In genomic region chr2:95380280-95380679, GRCh38 we compare ENCODE assay signal across 29 cellular contexts.
"Had no signal": no experiment of that assay in that cellular context is flagged by ENCODE, and none has a peak within 500 bp of the region (broad histone marks: within the 10 kb centered on the region; RNA-seq: fewer than 3 reads in every experiment).

No MANE protein-coding gene starts in this region.

- H3K36me3 Mint-ChIP-seq: activated naive CD4-positive, alpha-beta T cell treated with anti-CD3 and anti-CD28 coated beads, Interleukin-2, amount 10 ng/mL, durations not matched to agents 7 days and 5 days; activated naive CD4-positive, alpha-beta T cell treated with anti-CD3 and anti-CD28 coated beads, Interleukin-2, amount 50 U/mL, for 72 hours; activated naive CD8-positive, alpha-beta T cell treated with anti-CD3 and anti-CD28 coated beads, Interleukin-2, amount 10 ng/mL, durations not matched to agents 7 days and 5 days; brain had no signal

- H3K27ac Mint-ChIP-seq: activated CD4-positive, alpha-beta memory T cell treated with anti-CD3 and anti-CD28 coated beads, Interleukin-2, amount 10 ng/mL, durations not matched to agents 7 days and 5 days; activated CD4-positive, alpha-beta T cell treated with anti-CD3 and anti-CD28 coated beads, Interleukin-2, amount 10 ng/mL, durations not matched to agents 7 days and 5 days; activated naive CD4-positive, alpha-beta T cell treated with anti-CD3 and anti-CD28 coated beads, Interleukin-2, amount 10 ng/mL, durations not matched to agents 7 days and 5 days; activated naive CD8-positive, alpha-beta T cell treated with anti-CD3 and anti-CD28 coated beads, Interleukin-2, amount 10 ng/mL, durations not matched to agents 7 days and 5 days; activated T-cell treated with anti-CD3 and anti-CD28 coated beads, Interleukin-2, amount 50 U/mL, for 24 hours; activated T-cell treated with anti-CD3 and anti-CD28 coated beads, Interleukin-2, amount 50 U/mL, for 72 hours; brain; dendritic cell treated with granulocyte-macrophage colony-stimulating factor and Interleukin-4, amounts not matched to agents 40 ng/mL and 50 ng/mL, for 4 days had no signal

- H3K27me3 ChIP-seq: ascending aorta, breast epithelium, cardiac muscle cell, colonic mucosa, dorsolateral prefrontal cortex, esophagus muscularis mucosa, foreskin keratinocyte had no signal

- DNase-seq: activated CD4-positive, alpha-beta memory T cell treated with anti-CD3 and anti-CD28 coated beads, Interleukin-2, amount 10 ng/mL, durations not matched to agents 7 days and 5 days; activated CD4-positive, alpha-beta T cell treated with anti-CD3 and anti-CD28 coated beads for 4 hours; activated CD4-positive, alpha-beta T cell treated with anti-CD3 and anti-CD28 coated beads, Interleukin-2, amount 10 ng/mL, durations not matched to agents 7 days and 5 days; activated CD4-positive, alpha-beta T cell treated with anti-CD3 and anti-CD28 coated beads, Interleukin-2, amount 50 U/mL, for 4 hours; activated CD4-positive, CD25-positive, alpha-beta regulatory T cell; activated CD4-positive, CD25-positive, alpha-beta regulatory T cell treated with anti-CD3 and anti-CD28 coated beads, Interleukin-2, amount 50 U/mL, for 72 hours; activated gamma-delta T cell; activated naive CD4-positive, alpha-beta T cell; activated naive CD8-positive, alpha-beta T cell treated with anti-CD3 and anti-CD28 coated beads, Interleukin-2, amount 10 ng/mL, durations not matched to agents 7 days and 5 days; activated T-cell treated with anti-CD3 and anti-CD28 coated beads for 4 hours; activated T-cell treated with anti-CD3 and anti-CD28 coated beads, Interleukin-2, amount 50 U/mL, for 24 hours; activated T-cell treated with anti-CD3 and anti-CD28 coated beads, Interleukin-2, amount 50 U/mL, for 72 hours; central memory CD4-positive, alpha-beta T cell; cerebellar nuclear complex; colonic mucosa; effector memory CD4-positive, alpha-beta T cell; foreskin keratinocyte; gastrocnemius medialis; T-helper 1 cell; T-helper 2 cell had no signal

- H3K4me1 ChIP-seq: ascending aorta, breast epithelium, colonic mucosa, foreskin keratinocyte, gastrocnemius medialis had no signal

- H3K4me1 Mint-ChIP-seq: activated CD4-positive, alpha-beta memory T cell treated with anti-CD3 and anti-CD28 coated beads, Interleukin-2, amount 10 ng/mL, durations not matched to agents 7 days and 5 days; activated CD4-positive, alpha-beta T cell treated with anti-CD3 and anti-CD28 coated beads, Interleukin-2, amount 10 ng/mL, durations not matched to agents 7 days and 5 days; activated naive CD8-positive, alpha-beta T cell treated with anti-CD3 and anti-CD28 coated beads, Interleukin-2, amount 10 ng/mL, durations not matched to agents 7 days and 5 days; brain had no signal

- H3K9me3 ChIP-seq: ascending aorta, breast epithelium, colonic mucosa, esophagus muscularis mucosa, gastrocnemius medialis had no signal

- H3K27ac ChIP-seq: ascending aorta, breast epithelium, cardiac muscle cell, colonic mucosa, dorsolateral prefrontal cortex, esophagus muscularis mucosa, foreskin keratinocyte, gastrocnemius medialis had no signal

- H3K27me3 Mint-ChIP-seq: dendritic cell treated with granulocyte-macrophage colony-stimulating factor and Interleukin-4, amounts not matched to agents 40 ng/mL and 50 ng/mL, for 4 days had no signal

- H3K4me3 ChIP-seq: ascending aorta, breast epithelium, cardiac muscle cell, colonic mucosa, dorsolateral prefrontal cortex, esophagus muscularis mucosa, gastrocnemius medialis had no signal

- H3K9me3 Mint-ChIP-seq: activated CD4-positive, alpha-beta memory T cell treated with anti-CD3 and anti-CD28 coated beads, Interleukin-2, amount 10 ng/mL, durations not matched to agents 7 days and 5 days; activated CD4-positive, alpha-beta T cell treated with anti-CD3 and anti-CD28 coated beads, Interleukin-2, amount 10 ng/mL, durations not matched to agents 7 days and 5 days; activated naive CD4-positive, alpha-beta T cell treated with anti-CD3 and anti-CD28 coated beads, Interleukin-2, amount 10 ng/mL, durations not matched to agents 7 days and 5 days; activated naive CD4-positive, alpha-beta T cell treated with anti-CD3 and anti-CD28 coated beads, Interleukin-2, amount 50 U/mL, for 72 hours; activated naive CD8-positive, alpha-beta T cell treated with anti-CD3 and anti-CD28 coated beads, Interleukin-2, amount 10 ng/mL, durations not matched to agents 7 days and 5 days; activated T-cell treated with anti-CD3 and anti-CD28 coated beads, Interleukin-2, amount 50 U/mL, for 24 hours; activated T-cell treated with anti-CD3 and anti-CD28 coated beads, Interleukin-2, amount 50 U/mL, for 72 hours; brain; dendritic cell treated with granulocyte-macrophage colony-stimulating factor and Interleukin-4, amounts not matched to agents 40 ng/mL and 50 ng/mL, for 4 days had no signal

- H3K36me3 ChIP-seq: breast epithelium, cardiac muscle cell, colonic mucosa, gastrocnemius medialis had no signal

- H3K4me3 Mint-ChIP-seq: activated CD4-positive, alpha-beta memory T cell treated with anti-CD3 and anti-CD28 coated beads, Interleukin-2, amount 10 ng/mL, durations not matched to agents 7 days and 5 days; activated CD4-positive, alpha-beta T cell treated with anti-CD3 and anti-CD28 coated beads, Interleukin-2, amount 10 ng/mL, durations not matched to agents 7 days and 5 days; activated naive CD4-positive, alpha-beta T cell treated with anti-CD3 and anti-CD28 coated beads, Interleukin-2, amount 10 ng/mL, durations not matched to agents 7 days and 5 days; activated naive CD8-positive, alpha-beta T cell treated with anti-CD3 and anti-CD28 coated beads, Interleukin-2, amount 10 ng/mL, durations not matched to agents 7 days and 5 days; activated T-cell treated with anti-CD3 and anti-CD28 coated beads, Interleukin-2, amount 50 U/mL, for 24 hours; activated T-cell treated with anti-CD3 and anti-CD28 coated beads, Interleukin-2, amount 50 U/mL, for 72 hours; brain; dendritic cell treated with granulocyte-macrophage colony-stimulating factor and Interleukin-4, amounts not matched to agents 40 ng/mL and 50 ng/mL, for 4 days had no signal
